In the genomic region with DNA sequence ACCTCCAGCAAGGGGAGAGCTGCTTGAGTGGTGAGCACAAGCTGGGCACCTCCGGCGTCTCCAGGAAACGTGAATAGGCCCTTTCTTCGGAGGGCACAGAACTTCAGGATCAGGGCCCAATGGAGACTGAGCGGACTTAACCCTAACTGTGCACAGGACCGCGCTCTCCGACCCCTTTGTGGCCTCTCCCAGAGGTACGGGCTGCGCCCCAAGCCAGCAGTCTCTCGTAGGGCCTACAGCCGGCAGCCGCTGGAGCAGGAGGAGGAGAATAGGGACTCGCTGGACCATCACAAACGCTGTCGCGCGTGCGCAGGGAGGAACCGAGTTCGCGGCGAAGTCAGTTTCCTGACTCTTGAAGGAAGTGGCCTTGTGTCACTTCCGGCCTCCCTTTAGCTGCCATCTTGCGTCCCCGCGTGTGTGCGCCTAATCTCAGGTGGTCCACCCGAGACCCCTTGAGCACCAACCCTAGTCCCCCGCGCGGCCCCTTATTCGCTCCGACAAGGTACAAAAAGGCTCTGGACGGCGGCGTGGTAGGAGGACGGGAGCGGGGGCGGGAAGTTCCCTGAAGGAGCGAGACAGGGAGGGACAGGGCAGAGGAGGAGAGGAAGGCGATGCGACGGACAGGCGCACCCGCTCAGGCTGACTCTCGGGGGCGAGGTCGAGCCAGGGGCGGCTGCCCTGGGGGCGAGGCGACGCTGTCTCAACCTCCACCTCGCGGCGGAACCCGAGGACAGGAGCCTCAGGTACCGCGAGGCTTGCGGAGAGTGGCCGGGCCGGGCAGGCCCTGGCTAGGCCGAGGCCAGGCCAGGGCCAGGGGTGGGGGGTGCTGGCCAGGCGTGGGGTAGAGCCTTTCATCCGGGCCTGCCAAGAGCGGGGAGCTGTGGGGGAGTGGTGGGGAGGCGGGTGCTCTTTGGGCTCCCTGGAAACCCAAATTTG, we compare ENCODE assay signal across 8 cellular contexts. TPM values are rescaled to one million over a fixed set of nuclear protein-coding genes. Genes with fewer than 3 reads are reported as not detected.
A peak's percentile ranks its signal among the peaks of the same experiment; 100 is the strongest.
DNase-seq lines count a peak whose midpoint lies in the region; ATAC-seq and TF ChIP-seq lines count a peak whose summit lies in the region.

A gene (plus strand): TSS at position 386 of the 936 bp plus-strand sequence. CDS start 226 bp downstream, at position 612.

- intact Hi-C loops in T-helper 2 cell treated with Interferon-gamma antibody and Interleukin-4, amounts not matched to agents 100 ng/mL and 5 ng/mL, for 36 hours (cut with micrococcal nuclease) = loop anchor here (1.0 to 5.0 kb wide), 6 partner anchors 20 to 1269 kb away; a partner anchor contains a TSS
- intact Hi-C loops in ascending aorta (cut with DNase I) = loop anchor here (1.0 to 5.0 kb wide), 2 partner anchors 51 to 67 kb away; a partner anchor contains a TSS

- peaks cover 17 to 22% of the 10 kb centered on the region in 2 donors for H3K36me3 ChIP-seq in ascending aorta

- no peaks in the 10 kb centered on the region for H3K9me3 ChIP-seq in ascending aorta

- no peaks in the 10 kb centered on the region for H3K27me3 ChIP-seq in ascending aorta

- H3K4me3 ChIP-seq in ascending aorta = peak within 1 kb of the TSS; percentile 89 to 98

- DNase-seq in NCI-H187 treated with DMSO at 0.1 percent for 48 hours (lab: John Stamatoyannopoulos, UW) (peak; percentile 61), ascending aorta (ENCODE audit: low spot score in 2 of 2) (peak; percentile 85 to 98), hepatic stellate cell (ENCODE audit: low spot score) (peak; percentile 95), renal cortical epithelial cell (ENCODE audit: low read depth) (peak; percentile 96), cortex of kidney (lab: John Stamatoyannopoulos, UW) (no peak)

- no peak for TF ChIP-seq CTCF in ascending aorta (IDR thresholded peaks at IDR 0.05)

- peaks cover 3 to 22% of the 10 kb centered on the region in 2 donors for H3K4me1 ChIP-seq in ascending aorta

- peak within 1 kb of the TSS; percentile 92 to 97 for H3K27ac ChIP-seq in ascending aorta

- ATAC-seq in GM18499 (IDR thresholded peaks at IDR 0.05; ENCODE audit: insufficient read depth, unreplicated experiment) = peak; percentile 89
- ATAC-seq in HG02943 (IDR thresholded peaks at IDR 0.05; ENCODE audit: low read depth, unreplicated experiment) = peak; percentile 94

RNA-seq across cellular contexts. Expression of the gene that starts here (rescaled TPM):
- 746 and 755 TPM in 2 replicates for total RNA-seq in T-helper 2 cell treated with Interferon-gamma antibody and Interleukin-4, amounts not matched to agents 100 ng/mL and 5 ng/mL, for 36 hours
- total RNA-seq in ascending aorta (235 TPM), renal cortical epithelial cell (267 and 336 TPM in 2 replicates)
